In genomic region chr21:39961251-39961650, GRCh38 we compare ENCODE assay signal across 23 cellular contexts.
"Had no signal": no experiment of that assay in that cellular context is flagged by ENCODE, and none has a peak within 500 bp of the region (broad histone marks: within the 10 kb centered on the region; RNA-seq: fewer than 3 reads in every experiment).

No MANE protein-coding gene starts in this region.

- H3K4me3 Mint-ChIP-seq: activated CD4-positive, alpha-beta memory T cell treated with anti-CD3 and anti-CD28 coated beads, Interleukin-2, amount 10 ng/mL, durations not matched to agents 7 days and 5 days; activated CD4-positive, alpha-beta T cell treated with anti-CD3 and anti-CD28 coated beads, Interleukin-2, amount 10 ng/mL, durations not matched to agents 24 days and 14 days; activated CD8-positive, alpha-beta memory T cell treated with anti-CD3 and anti-CD28 coated beads, Interleukin-2, amount 10 ng/mL, durations not matched to agents 7 days and 5 days; activated naive CD4-positive, alpha-beta T cell treated with anti-CD3 and anti-CD28 coated beads, Interleukin-2, amount 10 ng/mL, durations not matched to agents 7 days and 5 days; naive thymus-derived CD8-positive, alpha-beta T cell; neural progenitor cell; T-cell; T-helper 2 cell treated with Interferon-gamma antibody and Interleukin-4, amounts not matched to agents 5 μg/mL and 100 μg/mL, for 36 hours had no signal

- H3K27me3 Mint-ChIP-seq: activated CD4-positive, alpha-beta memory T cell treated with anti-CD3 and anti-CD28 coated beads, Interleukin-2, amount 10 ng/mL, durations not matched to agents 7 days and 5 days; activated CD4-positive, alpha-beta T cell treated with anti-CD3 and anti-CD28 coated beads, Interleukin-2, amount 10 ng/mL, durations not matched to agents 24 days and 14 days; activated CD8-positive, alpha-beta memory T cell treated with anti-CD3 and anti-CD28 coated beads, Interleukin-2, amount 10 ng/mL, durations not matched to agents 7 days and 5 days; activated naive CD4-positive, alpha-beta T cell treated with anti-CD3 and anti-CD28 coated beads, Interleukin-2, amount 10 ng/mL, durations not matched to agents 7 days and 5 days; T-cell had no signal

- H3K4me1 ChIP-seq: left lung, neural progenitor cell, tibial artery had no signal

- H3K36me3 ChIP-seq: left lung, neural progenitor cell, sigmoid colon, tibial artery had no signal

- DNase-seq: activated CD4-positive, alpha-beta memory T cell treated with anti-CD3 and anti-CD28 coated beads, Interleukin-2, amount 10 ng/mL, durations not matched to agents 7 days and 5 days; activated CD4-positive, alpha-beta T cell treated with anti-CD3 and anti-CD28 coated beads, Interleukin-2, amount 10 ng/mL, durations not matched to agents 24 days and 14 days; activated CD8-positive, alpha-beta memory T cell treated with anti-CD3 and anti-CD28 coated beads, Interleukin-2, amount 10 ng/mL, durations not matched to agents 7 days and 5 days; activated effector memory CD4-positive, alpha-beta T cell treated with anti-CD3 and anti-CD28 coated beads, Interleukin-2, amount 50 U/mL, for 16 hours; activated naive CD4-positive, alpha-beta T cell treated with anti-CD3 and anti-CD28 coated beads, Interleukin-2, amount 10 ng/mL, durations not matched to agents 7 days and 5 days; activated T-cell treated with anti-CD3 and anti-CD28 coated beads for 4 hours; anterior cingulate cortex; kidney; left lung; naive thymus-derived CD8-positive, alpha-beta T cell; retina; sigmoid colon; stimulated activated CD4-positive, alpha-beta T cell treated with anti-CD3 and anti-CD28 coated beads, Interleukin-4, amount 100 ng/mL, for 1 hour; stimulated activated naive CD4-positive, alpha-beta T cell; T-cell; tibial artery had no signal

- H3K27ac ChIP-seq: coronary artery, left lung, neural progenitor cell, sigmoid colon, tibial artery, VCaP had no signal

- H3K27ac Mint-ChIP-seq: activated CD4-positive, alpha-beta memory T cell treated with anti-CD3 and anti-CD28 coated beads, Interleukin-2, amount 10 ng/mL, durations not matched to agents 7 days and 5 days; activated CD4-positive, alpha-beta T cell treated with anti-CD3 and anti-CD28 coated beads, Interleukin-2, amount 10 ng/mL, durations not matched to agents 24 days and 14 days; activated CD8-positive, alpha-beta memory T cell treated with anti-CD3 and anti-CD28 coated beads, Interleukin-2, amount 10 ng/mL, durations not matched to agents 7 days and 5 days; activated naive CD4-positive, alpha-beta T cell treated with anti-CD3 and anti-CD28 coated beads, Interleukin-2, amount 10 ng/mL, durations not matched to agents 7 days and 5 days; naive thymus-derived CD8-positive, alpha-beta T cell; neural progenitor cell; progenitor cell of endocrine pancreas; T-cell; T-helper 2 cell treated with Interferon-gamma antibody and Interleukin-4, amounts not matched to agents 5 μg/mL and 100 μg/mL, for 36 hours had no signal

- H3K4me1 Mint-ChIP-seq: activated CD4-positive, alpha-beta memory T cell treated with anti-CD3 and anti-CD28 coated beads, Interleukin-2, amount 10 ng/mL, durations not matched to agents 7 days and 5 days; activated CD4-positive, alpha-beta T cell treated with anti-CD3 and anti-CD28 coated beads, Interleukin-2, amount 10 ng/mL, durations not matched to agents 24 days and 14 days; activated CD8-positive, alpha-beta memory T cell treated with anti-CD3 and anti-CD28 coated beads, Interleukin-2, amount 10 ng/mL, durations not matched to agents 7 days and 5 days; activated naive CD4-positive, alpha-beta T cell treated with anti-CD3 and anti-CD28 coated beads, Interleukin-2, amount 10 ng/mL, durations not matched to agents 7 days and 5 days; naive thymus-derived CD8-positive, alpha-beta T cell; T-cell had no signal

- H3K4me3 ChIP-seq: coronary artery, left lung, lung, neural progenitor cell, sigmoid colon, tibial artery had no signal

- H3K36me3 Mint-ChIP-seq: activated CD8-positive, alpha-beta memory T cell treated with anti-CD3 and anti-CD28 coated beads, Interleukin-2, amount 10 ng/mL, durations not matched to agents 7 days and 5 days; activated naive CD4-positive, alpha-beta T cell treated with anti-CD3 and anti-CD28 coated beads, Interleukin-2, amount 10 ng/mL, durations not matched to agents 7 days and 5 days; naive thymus-derived CD8-positive, alpha-beta T cell; T-cell had no signal

- ATAC-seq: activated CD4-positive, CD25-positive, alpha-beta regulatory T cell treated with anti-CD3 and anti-CD28 coated beads, Interleukin-2, amount 50 U/mL, for 24 hours; activated CD8-positive, alpha-beta memory T cell treated with anti-CD3 and anti-CD28 coated beads, Interleukin-2, amount 10 ng/mL, durations not matched to agents 7 days and 5 days; left lung; naive thymus-derived CD8-positive, alpha-beta T cell; T-cell had no signal

- H3K9ac ChIP-seq: neural progenitor cell had no signal

- H3K4me2 ChIP-seq: neural progenitor cell had no signal

- H2AFZ ChIP-seq: neural progenitor cell had no signal

- H3K27me3 ChIP-seq: left lung, neural progenitor cell, sigmoid colon, tibial artery had no signal
